In genomic region chr6:26470643-26471042, GRCh38 we compare ENCODE assay signal across 17 cellular contexts. TPM values are rescaled to one million over a fixed set of nuclear protein-coding genes. Genes with fewer than 3 reads are reported as not detected.
"Had no signal": no experiment of that assay in that cellular context is flagged by ENCODE, and none has a peak within 500 bp of the region (broad histone marks: within the 10 kb centered on the region; RNA-seq: fewer than 3 reads in every experiment).

No MANE protein-coding gene starts in this region.

- H3K4me1 ChIP-seq: uterus had no signal

- H3K27me3 ChIP-seq: uterus had no signal

- H3K27ac ChIP-seq: lower lobe of right lung, uterus had no signal

- DNase-seq: activated CD4-positive, alpha-beta T cell treated with anti-CD3 and anti-CD28 coated beads for 1 hour; activated CD4-positive, alpha-beta T cell treated with anti-CD3 and anti-CD28 coated beads, Interleukin-2, amount 50 U/mL, for 48 hours; anterior cingulate cortex; left cardiac atrium; lower lobe of right lung; midbrain; naive thymus-derived CD4-positive, alpha-beta T cell; occipital lobe; stimulated activated CD4-positive, alpha-beta T cell treated with anti-CD3 and anti-CD28 coated beads, Interleukin-4, amount 100 ng/mL, for 1 hour; stimulated activated CD8-positive, alpha-beta memory T cell treated with anti-CD3 and anti-CD28 coated beads, Interleukin-4, amount 100 ng/mL, for 48 hours; T1000; uterus had no signal

- H3K9me3 ChIP-seq: lower lobe of right lung, uterus had no signal

- H3K36me3 ChIP-seq: uterus had no signal

- ATAC-seq: activated naive CD4-positive, alpha-beta T cell treated with anti-CD3 and anti-CD28 coated beads, Interleukin-2, amount 50 U/mL, for 72 hours; left cardiac atrium; lower lobe of right lung; naive thymus-derived CD4-positive, alpha-beta T cell had no signal

- H3K4me3 ChIP-seq: lower lobe of right lung, uterus had no signal

- H3K27me3 Mint-ChIP-seq: naive thymus-derived CD4-positive, alpha-beta T cell had no signal

RNA-seq across cellular contexts. Expression of gene BTN1A1, which starts 29.5 kb away (rescaled TPM):
- total RNA-seq: cerebellum; dermis microvascular lymphatic vessel endothelial cell; left cardiac atrium; lower lobe of right lung; naive thymus-derived CD4-positive, alpha-beta T cell; occipital lobe; pulmonary artery endothelial cell had no signal
- polyA plus RNA-seq: esophagus; naive thymus-derived CD4-positive, alpha-beta T cell had no signal
